In genomic region chr16:73558219-73558618, GRCh38 we compare ENCODE assay signal across 22 cellular contexts.
"Had no signal": no experiment of that assay in that cellular context is flagged by ENCODE, and none has a peak within 500 bp of the region (broad histone marks: within the 10 kb centered on the region; RNA-seq: fewer than 3 reads in every experiment).

No MANE protein-coding gene starts in this region.

- H3K36me3 Mint-ChIP-seq: activated naive CD8-positive, alpha-beta T cell treated with anti-CD3 and anti-CD28 coated beads, Interleukin-2, amount 10 ng/mL, durations not matched to agents 7 days and 5 days; natural killer cell treated with Interleukin-12 subunit alpha and Interleukin-12 subunit beta and Interleukin-15 and Interleukin-18, amount 100 ng/mL, for 72 hours had no signal

- H3K9me3 ChIP-seq: ascending aorta, gastrocnemius medialis, neutrophil, right lobe of liver, tibial nerve had no signal

- H3K36me3 ChIP-seq: ascending aorta, cardiac muscle cell, gastrocnemius medialis, left ventricle myocardium inferior, neutrophil, right lobe of liver, tibial nerve had no signal

- ATAC-seq: effector memory CD8-positive, alpha-beta T cell; gastrocnemius medialis; natural killer cell treated with Interleukin-12 subunit alpha and Interleukin-12 subunit beta and Interleukin-15 and Interleukin-18, amount 100 ng/mL, for 72 hours; right lobe of liver had no signal

- H3K27ac ChIP-seq: ascending aorta, cardiac muscle cell, coronary artery, gastrocnemius medialis, left ventricle myocardium inferior, neutrophil, right lobe of liver, tibial nerve had no signal

- H3K9me3 Mint-ChIP-seq: activated naive CD8-positive, alpha-beta T cell treated with anti-CD3 and anti-CD28 coated beads, Interleukin-2, amount 10 ng/mL, durations not matched to agents 7 days and 5 days; natural killer cell treated with Interleukin-12 subunit alpha and Interleukin-12 subunit beta and Interleukin-15 and Interleukin-18, amount 100 ng/mL, for 72 hours had no signal

- H3K4me3 ChIP-seq: ascending aorta, cardiac muscle cell, coronary artery, gastrocnemius medialis, left ventricle myocardium inferior, lung, right lobe of liver, tibial nerve had no signal

- H3K27me3 Mint-ChIP-seq: activated naive CD8-positive, alpha-beta T cell treated with anti-CD3 and anti-CD28 coated beads, Interleukin-2, amount 10 ng/mL, durations not matched to agents 7 days and 5 days; effector memory CD8-positive, alpha-beta T cell; natural killer cell treated with Interleukin-12 subunit alpha and Interleukin-12 subunit beta and Interleukin-15 and Interleukin-18, amount 100 ng/mL, for 72 hours had no signal

- H3K4me1 Mint-ChIP-seq: activated naive CD8-positive, alpha-beta T cell treated with anti-CD3 and anti-CD28 coated beads, Interleukin-2, amount 10 ng/mL, durations not matched to agents 7 days and 5 days had no signal

- H3K27me3 ChIP-seq: ascending aorta, cardiac muscle cell, gastrocnemius medialis, neutrophil, right lobe of liver, tibial nerve had no signal

- H3K27ac Mint-ChIP-seq: activated naive CD4-positive, alpha-beta T cell treated with anti-CD3 and anti-CD28 coated beads for 36 hours; activated naive CD8-positive, alpha-beta T cell treated with anti-CD3 and anti-CD28 coated beads, Interleukin-2, amount 10 ng/mL, durations not matched to agents 7 days and 5 days; effector memory CD8-positive, alpha-beta T cell; natural killer cell treated with Interleukin-12 subunit alpha and Interleukin-12 subunit beta and Interleukin-15 and Interleukin-18, amount 100 ng/mL, for 72 hours had no signal

- H3K4me3 Mint-ChIP-seq: activated naive CD4-positive, alpha-beta T cell treated with anti-CD3 and anti-CD28 coated beads for 36 hours; activated naive CD8-positive, alpha-beta T cell treated with anti-CD3 and anti-CD28 coated beads, Interleukin-2, amount 10 ng/mL, durations not matched to agents 7 days and 5 days; effector memory CD8-positive, alpha-beta T cell; natural killer cell treated with Interleukin-12 subunit alpha and Interleukin-12 subunit beta and Interleukin-15 and Interleukin-18, amount 100 ng/mL, for 72 hours had no signal

- DNase-seq: activated CD4-positive, alpha-beta T cell treated with anti-CD3 and anti-CD28 coated beads for 4 hours; activated CD4-positive, alpha-beta T cell treated with anti-CD3 and anti-CD28 coated beads, Interleukin-2, amount 50 U/mL, for 48 hours; activated CD8-positive, alpha-beta memory T cell treated with anti-CD3 and anti-CD28 coated beads for 24 hours; activated effector memory CD4-positive, alpha-beta T cell treated with anti-CD3 and anti-CD28 coated beads, Interleukin-2, amount 50 U/mL, for 16 hours; activated naive CD4-positive, alpha-beta T cell treated with anti-CD3 and anti-CD28 coated beads for 36 hours; activated naive CD8-positive, alpha-beta T cell treated with anti-CD3 and anti-CD28 coated beads, Interleukin-2, amount 10 ng/mL, durations not matched to agents 7 days and 5 days; effector memory CD8-positive, alpha-beta T cell; erythroblast; gastrocnemius medialis; glutamatergic neuron; left ventricle myocardium inferior; mesendoderm; right lobe of liver; stimulated activated CD4-positive, alpha-beta T cell treated with anti-CD3 and anti-CD28 coated beads, Interleukin-2, amount 100 ng/mL, for 48 hours; stimulated activated naive CD4-positive, alpha-beta T cell treated with Interleukin-2 at 50 U/mL for 16 hours had no signal

- H3K4me1 ChIP-seq: ascending aorta, gastrocnemius medialis, left ventricle myocardium inferior, right lobe of liver, tibial nerve had no signal
